Comparison of ENCODE assay signal across 8 cellular contexts in the genomic region with DNA sequence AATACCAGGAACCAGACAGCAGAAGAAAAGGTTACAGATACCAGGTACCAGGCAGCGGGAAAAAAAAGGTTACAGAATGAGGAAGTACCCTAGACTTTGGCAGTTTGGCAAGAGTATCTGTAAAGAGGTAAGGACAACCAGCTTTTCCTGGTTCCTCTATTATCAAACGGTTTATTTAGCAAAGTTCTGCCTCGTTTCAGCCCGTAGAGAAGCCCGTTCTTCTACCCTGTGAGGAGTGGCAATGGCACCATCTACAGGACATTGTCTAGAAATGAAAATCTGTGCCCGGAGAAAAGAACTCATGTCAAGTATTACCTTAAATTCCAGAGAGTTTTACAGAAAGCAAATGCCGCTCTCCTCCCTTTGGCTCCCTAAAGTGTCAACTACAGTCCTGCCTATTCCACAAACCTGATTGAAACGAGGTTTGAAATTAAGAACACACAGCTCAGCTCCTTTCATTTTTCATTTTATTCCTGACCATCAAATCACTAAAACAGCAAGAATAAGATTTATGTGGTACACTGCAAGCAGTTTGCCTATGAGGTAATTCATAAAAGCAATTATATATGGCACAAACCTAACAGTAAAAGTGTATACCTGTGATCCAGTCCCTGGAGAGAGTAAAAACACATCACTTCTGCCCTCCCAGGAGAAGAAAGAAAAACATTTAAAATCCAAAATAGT.
DNase-seq lines count a peak whose midpoint lies in the region; TF ChIP-seq lines count a peak whose summit lies in the region.

No MANE protein-coding gene starts in this region.

- H3K9ac ChIP-seq in neural cell (ENCODE audit: low read length) = no peak overlapping the region

- H3F3A ChIP-seq in neural cell (ENCODE audit: insufficient read depth, low read length, poor library complexity, severe bottlenecking) = no peaks in the 10 kb centered on the region

- peak; percentile 44 to 68 for TF ChIP-seq CTCF in Caco-2 (IDR thresholded peaks at IDR 0.05; ENCODE audit: insufficient read depth in 1 of 2, low read depth in 1 of 2, low read length in 1 of 2, severe bottlenecking in 1 of 2, unreplicated experiment in 1 of 2)
- TF ChIP-seq CTCF in epithelial cell of proximal tubule (conservative IDR thresholded peaks at IDR 0.05; ENCODE audit: low read depth, low read length) = peak; percentile 68
- peak; percentile 92 for TF ChIP-seq CTCF in neural cell (IDR thresholded peaks at IDR 0.05; ENCODE audit: poor library complexity, severe bottlenecking)
- peak in 2 of 5 experiments; percentile 9 to 14 for TF ChIP-seq CTCF in tibial nerve (IDR thresholded peaks at IDR 0.05)

- no peak overlapping the region for H3K4me2 ChIP-seq in neural cell (ENCODE audit: low read length)

- H3K4me1 Mint-ChIP-seq in Caco-2 (ENCODE audit: low read depth, unreplicated experiment) = no peaks in the 10 kb centered on the region

- peaks cover 9% of the 10 kb centered on the region for H3K27me3 Mint-ChIP-seq in Caco-2 (ENCODE audit: insufficient read depth, unreplicated experiment)

- H3K4me1 ChIP-seq in Caco-2 (no peaks in the 10 kb centered on the region), tibial nerve (no peaks in the 10 kb centered on the region)

- intact Hi-C loops in Caco-2 (cut with micrococcal nuclease; ENCODE audit: unreplicated experiment) = loop anchor here (1.0 to 10.0 kb wide), 2 partner anchors 384 to 550 kb away; no protein-coding TSS in a partner anchor

- H3K9me3 ChIP-seq in Caco-2 (peaks cover 2% of the 10 kb centered on the region; the same call in 1 of the 2 replicates), neural cell (ENCODE audit: low read length) (peaks cover 3% of the 10 kb centered on the region), tibial nerve (no peaks in the 10 kb centered on the region)

- no peaks in the 10 kb centered on the region for H3K36me3 Mint-ChIP-seq in Caco-2 (ENCODE audit: insufficient read depth, unreplicated experiment)

- no peak overlapping the region for H3K27ac ChIP-seq in neural cell (ENCODE audit: low read length)
- no peak overlapping the region for H3K27ac ChIP-seq in tibial nerve

- no peak overlapping the region for H3K4me3 Mint-ChIP-seq in Caco-2 (ENCODE audit: unreplicated experiment)

- H3K36me3 ChIP-seq in Caco-2 (ENCODE audit: control insufficient read depth, insufficient read depth, low read length) = no peaks in the 10 kb centered on the region
- no peaks in the 10 kb centered on the region for H3K36me3 ChIP-seq in neural cell (ENCODE audit: insufficient read depth, low read length)
- no peaks in the 10 kb centered on the region for H3K36me3 ChIP-seq in tibial nerve

- no peak overlapping the region for H3K27ac Mint-ChIP-seq in Caco-2 (ENCODE audit: unreplicated experiment)

- H3K79me2 ChIP-seq in neural cell (replicated peaks; ENCODE audit: insufficient read depth, low read length) = no peaks in the 10 kb centered on the region

- TF ChIP-seq RAD21 in neural cell (conservative IDR thresholded peaks at IDR 0.05) = peak; percentile 93

- H3K27me3 ChIP-seq in Caco-2 (replicated peaks; ENCODE audit: control insufficient read depth, insufficient read depth, low read length) (no peaks in the 10 kb centered on the region), neural cell (ENCODE audit: insufficient read depth, low read depth, low read length) (no peaks in the 10 kb centered on the region), tibial nerve (no peaks in the 10 kb centered on the region)

- peaks cover 8% of the 10 kb centered on the region for H3K9me3 Mint-ChIP-seq in Caco-2 (ENCODE audit: unreplicated experiment)

- no peaks in the 10 kb centered on the region for H3K9me2 ChIP-seq in neural cell (ENCODE audit: insufficient read depth, low read length)

- DNase-seq in Caco-2 (peak in 1 of 2 experiments; percentile 30), HPDE6-E6E7 (ENCODE audit: extremely low spot score) (peak; percentile 1), RKO (ENCODE audit: low spot score) (peak; percentile 53), epithelial cell of proximal tubule (ENCODE audit: low read depth) (peak; percentile 2), tibial nerve (ENCODE audit: low spot score in 2 of 2) (no peak)
- DNase-seq in activated T-cell treated with anti-CD3 and anti-CD28 coated beads, Interleukin-2, amount 50 U/mL, for 1 hour = no peak
- DNase-seq in stimulated activated CD4-positive, alpha-beta T cell treated with anti-CD3 and anti-CD28 coated beads, Interleukin-2, amount 100 ng/mL, for 48 hours = no peak

- H2AFZ ChIP-seq in neural cell (ENCODE audit: low read depth, low read length) = no peak overlapping the region

- TF ChIP-seq POLR2A in tibial nerve (IDR thresholded peaks at IDR 0.05) = no peak

- BruUV-seq in Caco-2 (replicated peaks; lab: Mats Ljungman, UMichigan) = no TSS peak

- 9 to 12% methylated on average over 8 of the region's 8 CpGs for WGBS in tibial nerve, 2 donors

- POLR2A ChIA-PET in Caco-2 (lab: Charles Lee) = no interaction called here

- H3K4me3 ChIP-seq in Caco-2 (ENCODE audit: low read depth, low read length) (no peak overlapping the region), epithelial cell of proximal tubule (ENCODE audit: low read depth, low read length) (no peak overlapping the region), neural cell (ENCODE audit: low read length) (no peak overlapping the region), tibial nerve (no peak overlapping the region)

- no peaks in the 10 kb centered on the region for H4K20me1 ChIP-seq in neural cell (ENCODE audit: insufficient read depth)

- TF ChIP-seq EP300 in neural cell (conservative IDR thresholded peaks at IDR 0.05; ENCODE audit: poor library complexity, severe bottlenecking) (no peak), tibial nerve (IDR thresholded peaks at IDR 0.05) (no peak)

- CTCF ChIA-PET in Caco-2 (lab: Charles Lee) = interaction anchor here (0.5 to 1.1 kb wide), 4 partner anchors 33 to 569 kb away, joined by 3 to 7 read pairs (median 4); a partner anchor contains a TSS

TF ChIP-seq in neural cell, 6 proteins besides CTCF, POLR2A, EP300 and RAD21:
- TF ChIP-seq, protein P1, sequence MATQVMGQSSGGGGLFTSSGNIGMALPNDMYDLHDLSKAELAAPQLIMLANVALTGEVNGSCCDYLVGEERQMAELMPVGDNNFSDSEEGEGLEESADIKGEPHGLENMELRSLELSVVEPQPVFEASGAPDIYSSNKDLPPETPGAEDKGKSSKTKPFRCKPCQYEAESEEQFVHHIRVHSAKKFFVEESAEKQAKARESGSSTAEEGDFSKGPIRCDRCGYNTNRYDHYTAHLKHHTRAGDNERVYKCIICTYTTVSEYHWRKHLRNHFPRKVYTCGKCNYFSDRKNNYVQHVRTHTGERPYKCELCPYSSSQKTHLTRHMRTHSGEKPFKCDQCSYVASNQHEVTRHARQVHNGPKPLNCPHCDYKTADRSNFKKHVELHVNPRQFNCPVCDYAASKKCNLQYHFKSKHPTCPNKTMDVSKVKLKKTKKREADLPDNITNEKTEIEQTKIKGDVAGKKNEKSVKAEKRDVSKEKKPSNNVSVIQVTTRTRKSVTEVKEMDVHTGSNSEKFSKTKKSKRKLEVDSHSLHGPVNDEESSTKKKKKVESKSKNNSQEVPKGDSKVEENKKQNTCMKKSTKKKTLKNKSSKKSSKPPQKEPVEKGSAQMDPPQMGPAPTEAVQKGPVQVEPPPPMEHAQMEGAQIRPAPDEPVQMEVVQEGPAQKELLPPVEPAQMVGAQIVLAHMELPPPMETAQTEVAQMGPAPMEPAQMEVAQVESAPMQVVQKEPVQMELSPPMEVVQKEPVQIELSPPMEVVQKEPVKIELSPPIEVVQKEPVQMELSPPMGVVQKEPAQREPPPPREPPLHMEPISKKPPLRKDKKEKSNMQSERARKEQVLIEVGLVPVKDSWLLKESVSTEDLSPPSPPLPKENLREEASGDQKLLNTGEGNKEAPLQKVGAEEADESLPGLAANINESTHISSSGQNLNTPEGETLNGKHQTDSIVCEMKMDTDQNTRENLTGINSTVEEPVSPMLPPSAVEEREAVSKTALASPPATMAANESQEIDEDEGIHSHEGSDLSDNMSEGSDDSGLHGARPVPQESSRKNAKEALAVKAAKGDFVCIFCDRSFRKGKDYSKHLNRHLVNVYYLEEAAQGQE (IDR thresholded peaks at IDR 0.05; ENCODE audit: borderline replicate concordance) = no peak
- peak; percentile 84 for TF ChIP-seq SMC3 (conservative IDR thresholded peaks at IDR 0.05; ENCODE audit: poor library complexity)

Comparison
In these comparisons a context has a peak if more than half of its experiments do, and no peak if none do; other contexts are left out.
1. DNase-seq: peak in HPDE6-E6E7 (single experiment), RKO (single experiment) and epithelial cell of proximal tubule (single experiment); none in activated T-cell treated with anti-CD3 and anti-CD28 coated beads, Interleukin-2, amount 50 U/mL, for 1 hour (single experiment), tibial nerve (0 of 2) and stimulated activated CD4-positive, alpha-beta T cell treated with anti-CD3 and anti-CD28 coated beads, Interleukin-2, amount 100 ng/mL, for 48 hours (0 of 2).